Comparison of ENCODE assay signal across 20 cellular contexts in the genomic region with DNA sequence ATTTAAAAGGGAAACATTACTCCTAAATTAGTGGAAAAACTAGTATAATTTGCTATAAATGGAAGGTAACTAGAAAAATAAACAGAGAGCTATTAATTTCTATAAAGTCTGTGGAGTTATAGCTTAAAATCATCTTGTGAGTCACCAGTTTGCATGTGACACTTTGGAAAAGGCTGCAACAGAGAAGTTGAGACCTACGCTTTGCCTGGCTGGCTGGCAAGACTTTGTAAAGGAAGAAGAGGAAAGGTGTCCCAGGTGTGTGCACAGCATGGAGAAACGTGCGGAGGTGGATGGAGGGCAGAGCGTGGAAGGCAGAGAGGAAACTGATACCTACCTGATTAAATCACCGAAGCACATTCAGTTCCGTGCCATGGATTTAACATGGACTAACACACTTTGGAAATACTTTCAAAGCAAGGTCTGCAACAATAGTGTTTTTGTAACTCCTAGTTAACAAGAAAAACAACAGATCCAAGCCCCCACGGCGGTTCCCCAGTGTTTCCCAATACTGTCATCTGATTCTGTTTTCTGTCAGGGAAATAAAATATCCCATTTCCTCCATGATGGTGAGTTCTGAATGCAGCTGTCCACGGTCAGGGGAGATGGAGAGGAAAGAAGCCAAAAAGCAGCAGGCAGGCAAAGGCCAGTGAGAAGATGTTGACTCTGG.
A peak's percentile ranks its signal among the peaks of the same experiment; 100 is the strongest.
DNase-seq lines count a peak whose midpoint lies in the region; ATAC-seq and TF ChIP-seq lines count a peak whose summit lies in the region.
"Had no signal": no experiment of that assay in that cellular context is flagged by ENCODE, and none has a peak within 500 bp of the region (broad histone marks: within the 10 kb centered on the region; RNA-seq: fewer than 3 reads in every experiment).

No MANE protein-coding gene starts in this region.

- DNase-seq in NCI-H1092 treated with DMSO at 0.1 percent for 48 hours (lab: John Stamatoyannopoulos, UW), result peak; percentile 22
- DNase-seq in NCI-H1092 (lab: John Stamatoyannopoulos, UW), result no peak
- no peak for DNase-seq in T-cell
- DNase-seq in immature natural killer cell, result no peak
- DNase-seq in GM13977 (ENCODE audit: low spot score), result no peak
- DNase-seq in islet precursor cell, result no peak
- DNase-seq in HT-29 (ENCODE audit: low spot score), result no peak
- DNase-seq: 8988T; activated effector memory CD4-positive, alpha-beta T cell treated with Interleukin-2 at 50 U/mL for 16 hours; C1 segment of cervical spinal cord; dermis blood vessel endothelial cell; DND-41; erythroblast; Karpas-422; NCI-H1694; NCI-H510A treated with DMSO at 0.1 percent for 48 hours; WERI-Rb-1 had no signal

- H3K27ac ChIP-seq in stomach smooth muscle (ENCODE audit: low read length), result peak overlapping the region; percentile 53
- H3K27ac ChIP-seq: hepatocyte, SK-N-MC, WERI-Rb-1 had no signal

- H3K4me1 ChIP-seq in stomach smooth muscle (ENCODE audit: control insufficient read depth, insufficient read depth, low read length), result peaks cover 25% of the 10 kb centered on the region

- CTCF ChIA-PET in T-cell (lab: Charles Lee), result no interaction called here

- no peak for TF ChIP-seq CTCF in GM13977 (IDR thresholded peaks at IDR 0.05; ENCODE audit: extremely low read depth, insufficient read depth, missing control alignments)

- H3K4me1 Mint-ChIP-seq in T-cell (peaks cover 32% of the 10 kb centered on the region in 3 donors), immature natural killer cell (peaks cover 36 to 57% of the 10 kb centered on the region in 2 donors)

- H3K4me3 ChIP-seq in stomach smooth muscle (ENCODE audit: low read length in 2 of 2), result no peak overlapping the region
- H3K4me3 ChIP-seq: hepatocyte, SK-N-MC had no signal

- no peaks in the 10 kb centered on the region for H3K36me3 ChIP-seq in stomach smooth muscle (ENCODE audit: control insufficient read depth in 2 of 2, insufficient read depth in 2 of 2, low read length in 2 of 2)
- H3K36me3 ChIP-seq: WERI-Rb-1 had no signal

- no peak overlapping the region for H3K9ac ChIP-seq in stomach smooth muscle (ENCODE audit: low read length in 2 of 2)

- H3K36me3 Mint-ChIP-seq in T-cell, result peaks cover 9% of the 10 kb centered on the region
- peaks cover 0 to 3% (median 0%) of the 10 kb centered on the region in 3 donors for H3K36me3 Mint-ChIP-seq in immature natural killer cell

- in situ Hi-C loops in GM13977 (cut with MboI; ENCODE audit: low pct_unique_long_range_greater_than_20kb, low sequenced_read_pairs, unreplicated experiment), result no loop called here

- H3K9me3 ChIP-seq in stomach smooth muscle (ENCODE audit: control insufficient read depth in 2 of 2, low read length in 2 of 2), result no peaks in the 10 kb centered on the region

- H3K27me3 Mint-ChIP-seq in T-cell, result no peaks in the 10 kb centered on the region
- peaks cover 0 to 2% (median 0%) of the 10 kb centered on the region in 3 donors for H3K27me3 Mint-ChIP-seq in immature natural killer cell (ENCODE audit: low read depth in 3 of 3)

- no peak overlapping the region for H3K4me3 Mint-ChIP-seq in T-cell
- H3K4me3 Mint-ChIP-seq in immature natural killer cell, result no peak overlapping the region

- no peak for ATAC-seq in T-cell (replicated peaks in 1 of 4)

- POLR2A ChIA-PET in T-cell (lab: Charles Lee), result no interaction called here

- H3K27ac Mint-ChIP-seq in T-cell, result peak overlapping the region; percentile 33 to 77
- H3K27ac Mint-ChIP-seq in immature natural killer cell, result peak overlapping the region in 5 of 6 donors; percentile 15 to 87 (median 50)

- H3K9me3 Mint-ChIP-seq in T-cell (no peaks in the 10 kb centered on the region), immature natural killer cell (no peaks in the 10 kb centered on the region)

- H3K27me3 ChIP-seq in stomach smooth muscle (ENCODE audit: control insufficient read depth in 1 of 2, insufficient read depth in 2 of 2, low read length in 2 of 2), result no peaks in the 10 kb centered on the region
- H3K27me3 ChIP-seq: hepatocyte had no signal
